ENCODE assay signal across 9 cellular contexts in the genomic region with DNA sequence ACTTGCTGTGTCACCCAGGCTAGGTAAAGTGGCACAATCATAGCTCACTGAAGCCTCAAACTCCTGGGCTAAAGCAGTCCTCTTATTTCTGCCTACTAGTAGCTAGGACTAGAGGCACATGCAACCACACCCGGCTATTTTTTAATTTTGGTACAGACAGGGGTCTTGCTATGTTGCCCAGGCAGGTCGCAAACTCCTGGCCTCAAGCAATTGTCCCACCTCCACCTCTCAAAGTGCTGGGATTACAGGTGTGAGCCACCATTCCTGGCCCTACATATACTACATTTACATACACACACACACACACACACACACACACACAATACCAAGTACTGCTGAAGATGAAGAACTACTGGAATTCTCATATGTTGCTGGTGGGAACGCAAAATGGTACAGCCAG. TPM values are rescaled to one million over a fixed set of nuclear protein-coding genes. Genes with fewer than 3 reads are reported as not detected.
"Had no signal": no experiment of that assay in that cellular context is flagged by ENCODE, and none has a peak within 500 bp of the region (broad histone marks: within the 10 kb centered on the region; RNA-seq: fewer than 3 reads in every experiment).

No MANE protein-coding gene starts in this region.

- H3K4me3 ChIP-seq: GM23248, GM23338 had no signal

- ATAC-seq: HCT116 had no signal

- H3K9me3 Mint-ChIP-seq: GM23338, H9, HFFc6 had no signal

- DNase-seq: GM23248, GOT3, H7, H9, HCEC 1CT, HFFc6 had no signal

- H3K27ac Mint-ChIP-seq: GM23338, HFFc6 had no signal

- H3K4me3 Mint-ChIP-seq: GM23338, H9, HFFc6 had no signal

RNA-seq across cellular contexts. Expression of a gene that starts 26.9 kb away (rescaled TPM):
- total RNA-seq: GM23248, GM23338, H1, H7, H9, HFFc6 had no signal
